ENCODE assay signal across 8 cellular contexts in the genomic region with DNA sequence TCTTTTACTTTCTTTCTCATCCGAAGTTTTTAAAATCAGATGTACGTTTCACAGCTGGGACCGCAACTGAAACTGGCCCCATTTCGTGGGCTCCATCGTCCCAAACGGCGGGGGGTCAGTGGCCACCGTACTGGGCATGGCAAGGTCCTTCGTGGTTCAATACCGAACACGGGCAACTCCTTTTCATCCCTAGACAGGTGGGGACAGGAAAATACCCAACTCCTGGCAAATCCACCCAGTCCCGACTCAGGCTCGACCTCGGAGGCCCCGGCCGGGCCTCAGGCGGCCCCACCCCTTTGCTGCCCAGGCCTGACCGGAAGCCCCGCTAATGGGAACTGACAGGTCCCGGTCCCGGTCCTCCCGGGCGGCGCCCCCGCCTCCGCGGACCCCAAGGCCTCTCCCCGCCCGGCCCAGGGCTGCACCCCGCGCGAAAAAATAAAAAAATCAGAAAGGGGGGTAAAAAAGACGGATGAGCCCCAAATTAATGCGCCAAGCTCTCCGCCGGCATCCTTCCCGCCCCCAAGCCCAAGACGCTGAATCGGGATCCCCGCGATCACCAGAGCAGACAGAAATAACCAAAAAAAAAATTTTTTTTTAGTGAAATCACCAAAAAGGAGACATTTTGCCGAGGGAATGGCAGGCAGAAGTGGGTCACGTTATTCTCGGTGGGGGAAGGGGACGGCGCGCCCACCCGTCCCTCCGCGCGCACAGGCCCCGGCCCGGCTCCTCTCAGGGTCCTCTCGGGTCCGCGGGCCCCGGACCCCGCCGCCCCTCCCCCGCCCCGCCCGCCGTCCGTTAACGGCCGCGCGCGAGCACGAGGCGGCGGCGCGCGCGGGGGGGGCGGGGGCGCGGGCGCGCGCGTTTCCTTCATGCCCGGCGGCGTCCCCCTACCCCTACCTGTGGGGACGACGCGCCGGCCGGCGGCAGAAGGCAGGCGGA. TPM values are rescaled to one million over a fixed set of nuclear protein-coding genes. Genes with fewer than 3 reads are reported as not detected.
A peak's percentile ranks its signal among the peaks of the same experiment; 100 is the strongest.
DNase-seq lines count a peak whose midpoint lies in the region; ATAC-seq lines count a peak whose summit lies in the region.

No MANE protein-coding gene starts in this region.

- peak overlapping the region; percentile 92 for H3K4me2 ChIP-seq in skeletal muscle satellite cell (ENCODE audit: low read length)

- peak; percentile 24 for ATAC-seq in HG02678 (IDR thresholded peaks at IDR 0.05; ENCODE audit: unreplicated experiment)

- no peaks in the 10 kb centered on the region for H3K9me3 ChIP-seq in SK-N-MC (ENCODE audit: low read depth, low read length)
- no peaks in the 10 kb centered on the region for H3K9me3 ChIP-seq in skeletal muscle satellite cell (replicated peaks; ENCODE audit: low read length)

- H3K27ac ChIP-seq in SK-N-MC, result peak overlapping the region; percentile 81

- H3K9ac ChIP-seq in SK-N-MC (ENCODE audit: insufficient read length) (peak overlapping the region; percentile 97), skeletal muscle satellite cell (ENCODE audit: low read depth, low read length) (peak overlapping the region; percentile 100)

- no peaks in the 10 kb centered on the region for H3K27me3 ChIP-seq in skeletal muscle satellite cell (ENCODE audit: control insufficient read depth, insufficient read depth, low read length)

- H3K4me1 ChIP-seq in skeletal muscle satellite cell (ENCODE audit: control insufficient read depth, insufficient read depth, low read length), result peaks cover 51% of the 10 kb centered on the region

- DNase-seq in SK-N-MC (ENCODE audit: low read depth, low spot score) (no peak), islet precursor cell (peak; percentile 81), NCI-H1092 treated with DMSO at 0.1 percent for 48 hours (lab: John Stamatoyannopoulos, UW) (no peak), Kasumi-1 (lab: John Stamatoyannopoulos, UW) (no peak)
- DNase-seq in central memory CD4-positive, alpha-beta T cell, result peak; percentile 34

- H3K36me3 ChIP-seq in SK-N-MC (ENCODE audit: insufficient read depth, low read length), result peaks cover 25% of the 10 kb centered on the region
- peaks cover 17% of the 10 kb centered on the region for H3K36me3 ChIP-seq in skeletal muscle satellite cell (ENCODE audit: insufficient read depth, low read length)

- H3K4me3 ChIP-seq in GM08714 (ENCODE audit: low read length) (peak overlapping the region; percentile 93), SK-N-MC (peak overlapping the region; percentile 88), skeletal muscle satellite cell (ENCODE audit: low read length) (peak overlapping the region; percentile 97)

RNA-seq across cellular contexts. Expression of a gene that starts 0.6 kb away (rescaled TPM):
- total RNA-seq in skeletal muscle satellite cell (2012; rRNA removed), result 25.9 and 26.9 TPM in 2 replicates

RNA-seq across cellular contexts. Expression of a gene that starts 53.8 kb away (rescaled TPM):
- 25.6 and 32.4 TPM in 2 replicates for total RNA-seq in skeletal muscle satellite cell (2012; rRNA removed)

RNA-seq across cellular contexts. Expression of a gene that starts 54.8 kb away (rescaled TPM):
- 170 and 199 TPM in 2 replicates for total RNA-seq in skeletal muscle satellite cell (2012; rRNA removed)

Comparison
In these comparisons a context has a peak if more than half of its experiments do, and no peak if none do; other contexts are left out.
1. DNase-seq: peak in central memory CD4-positive, alpha-beta T cell (single experiment) and islet precursor cell (single experiment); none in SK-N-MC (single experiment), NCI-H1092 treated with DMSO at 0.1 percent for 48 hours (single experiment) and Kasumi-1 (0 of 2).
2. Peak in every context shown above with its lines, with median percentiles within 50 percentile points of each other: H3K4me3 ChIP-seq.